20 cellular contexts compared by ENCODE assay signal in the genomic region with DNA sequence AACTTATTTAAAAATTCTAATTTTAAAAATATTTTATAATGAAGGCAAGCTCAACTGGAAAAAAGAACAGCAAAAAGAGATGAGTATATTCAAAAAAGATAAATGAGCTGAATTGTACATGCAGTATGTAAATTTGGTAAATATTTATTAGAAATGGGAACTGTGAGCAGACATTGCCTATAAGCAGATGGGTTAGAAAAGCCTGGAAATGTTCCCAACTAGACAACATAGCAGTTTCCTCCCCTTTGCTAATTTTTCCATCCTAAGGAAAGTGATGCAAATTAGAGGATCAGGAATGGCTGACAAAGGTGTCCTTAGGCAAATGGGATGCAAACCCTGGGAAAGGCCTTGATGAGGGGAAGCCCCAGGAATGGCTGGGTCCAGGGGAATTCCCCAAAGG. TPM values are rescaled to one million over a fixed set of nuclear protein-coding genes. Genes with fewer than 3 reads are reported as not detected.
"Had no signal": no experiment of that assay in that cellular context is flagged by ENCODE, and none has a peak within 500 bp of the region (broad histone marks: within the 10 kb centered on the region; RNA-seq: fewer than 3 reads in every experiment).

No MANE protein-coding gene starts in this region.

- DNase-seq: IMR-90, Karpas-422, KG1, MG63, NCI-H1092 treated with DMSO at 0.1 percent for 48 hours, NCI-H1436, NCI-H187, NCI-H2029, NCI-H2081 treated with DMSO at 0.1 percent for 48 hours, NCI-H2171 treated with DMSO at 0.1 percent for 48 hours, NCI-H345, NCI-H446 treated with DMSO at 0.1 percent for 48 hours, NCI-H510A treated with DMSO at 0.1 percent for 48 hours, NCI-H69, NCI-H774, PC-3, SHP77 treated with DMSO at 0.1 percent for 48 hours, SJCRH30 had no signal

- ATAC-seq: HepG2, Panc1, PC-3 had no signal

RNA-seq across cellular contexts. Expression of a gene that starts 37.2 kb away (rescaled TPM):
- total RNA-seq: HepG2 had no signal
